11 cellular contexts compared by ENCODE assay signal in the genomic region with DNA sequence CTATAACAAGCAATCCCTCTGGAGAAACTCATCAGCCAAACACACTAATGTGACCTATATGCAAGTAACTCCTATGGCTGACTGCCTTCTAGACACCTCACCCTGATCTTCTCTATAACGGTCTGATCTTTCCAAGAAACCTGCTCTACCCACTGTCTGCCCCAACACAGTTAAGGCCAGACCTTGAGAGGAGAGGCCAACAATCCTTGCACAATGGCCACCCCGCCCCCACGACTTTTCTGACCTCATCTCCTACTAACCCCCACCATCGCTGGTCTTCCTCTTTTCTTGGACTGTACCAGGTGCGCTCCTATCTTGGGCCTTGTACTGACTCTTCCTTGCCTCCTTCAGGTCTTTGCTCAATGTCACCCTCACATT. TPM values are rescaled to one million over a fixed set of nuclear protein-coding genes. Genes with fewer than 3 reads are reported as not detected.
DNase-seq lines count a peak whose midpoint lies in the region; ATAC-seq and TF ChIP-seq lines count a peak whose summit lies in the region.
"Had no signal": no experiment of that assay in that cellular context is flagged by ENCODE, and none has a peak within 500 bp of the region (broad histone marks: within the 10 kb centered on the region; RNA-seq: fewer than 3 reads in every experiment).

No MANE protein-coding gene starts in this region.

- H3K9me3 ChIP-seq in KOPT-K1 (ENCODE audit: insufficient read depth, low read length, poor library complexity, severe bottlenecking): peaks cover 5% of the 10 kb centered on the region
- H3K9me3 ChIP-seq in osteoblast (ENCODE audit: low read depth, low read length): no peaks in the 10 kb centered on the region
- H3K9me3 ChIP-seq: esophagus squamous epithelium, suprapubic skin had no signal

- peaks cover 32% of the 10 kb centered on the region for H3K36me3 ChIP-seq in KOPT-K1 (ENCODE audit: insufficient read depth, low read length)
- no peaks in the 10 kb centered on the region for H3K36me3 ChIP-seq in mesendoderm (ENCODE audit: control insufficient read depth, insufficient read depth, low read length)
- no peaks in the 10 kb centered on the region for H3K36me3 ChIP-seq in osteoblast (ENCODE audit: insufficient read depth, low read length)
- H3K36me3 ChIP-seq: esophagus squamous epithelium, suprapubic skin had no signal

- no peak overlapping the region for H3K4ac ChIP-seq in mesendoderm (ENCODE audit: low read depth, low read length)

- H3K27me3 Mint-ChIP-seq in activated B cell treated with CpG ODN at 0.5 μM for 24 hours: no peaks in the 10 kb centered on the region
- H3K27me3 Mint-ChIP-seq: brain had no signal

- H3K4me2 ChIP-seq in mesendoderm (ENCODE audit: low read length) (no peak overlapping the region), osteoblast (ENCODE audit: insufficient read depth, low read length) (no peak overlapping the region)

- no peak overlapping the region for H2AK5ac ChIP-seq in mesendoderm (ENCODE audit: low read length)

- peaks cover 19% of the 10 kb centered on the region for H3K79me1 ChIP-seq in mesendoderm (ENCODE audit: low read length)

- H3K4me1 ChIP-seq in mesendoderm (ENCODE audit: control insufficient read depth, low read depth, low read length): peaks cover 23% of the 10 kb centered on the region
- peaks cover 16% of the 10 kb centered on the region for H3K4me1 ChIP-seq in osteoblast (ENCODE audit: insufficient read depth, low read length)

- H3K18ac ChIP-seq in mesendoderm (ENCODE audit: low read length): no peak overlapping the region

- no peak for TF ChIP-seq CTCF in activated B cell treated with CpG ODN at 0.5 μM for 24 hours (IDR thresholded peaks at IDR 0.05)
- no peak for TF ChIP-seq CTCF in osteoblast (IDR thresholded peaks at IDR 0.05; ENCODE audit: extremely low read depth, low read depth, low read length)

- no peak overlapping the region for H2BK15ac ChIP-seq in mesendoderm (replicated peaks; ENCODE audit: low read depth)

- peak overlapping the region; percentile 72 for H3K27ac Mint-ChIP-seq in activated B cell treated with CpG ODN at 0.5 μM for 24 hours

- no peaks in the 10 kb centered on the region for H3K27me3 ChIP-seq in mesendoderm (ENCODE audit: insufficient read depth, low read length, poor library complexity)
- H3K27me3 ChIP-seq in osteoblast (ENCODE audit: insufficient read depth, low read length): no peaks in the 10 kb centered on the region
- H3K27me3 ChIP-seq: esophagus squamous epithelium, suprapubic skin had no signal

- H3K56ac ChIP-seq in mesendoderm (ENCODE audit: low read length): no peak overlapping the region

- H3K4me3 ChIP-seq in mesendoderm (ENCODE audit: low read length) (no peak overlapping the region), osteoblast (ENCODE audit: insufficient read depth, low read length) (no peak overlapping the region)
- H3K4me3 ChIP-seq: esophagus squamous epithelium, suprapubic skin had no signal

- H3K79me2 ChIP-seq in mesendoderm (ENCODE audit: control insufficient read depth, insufficient read depth, low read length) (peaks cover 64% of the 10 kb centered on the region), osteoblast (ENCODE audit: insufficient read depth, low read length) (peaks cover 95% of the 10 kb centered on the region)

- peaks cover 10% of the 10 kb centered on the region for H3K36me3 Mint-ChIP-seq in activated B cell treated with CpG ODN at 0.5 μM for 24 hours (ENCODE audit: low read depth)

- no peak overlapping the region for H3K23ac ChIP-seq in mesendoderm (ENCODE audit: low read length)

- no CpG with 5 or more reads among the region's 5 CpGs for WGBS in mesendoderm (ENCODE audit: extremely low coverage, insufficient coverage, low lambda C conversion rate)

- intact Hi-C loops in activated B cell treated with CpG ODN at 0.5 μM for 24 hours (cut with micrococcal nuclease): no loop called here

- H3K4me3 Mint-ChIP-seq in activated B cell treated with CpG ODN at 0.5 μM for 24 hours: no peak overlapping the region
- H3K4me3 Mint-ChIP-seq: brain had no signal

- ATAC-seq in activated B cell treated with CpG ODN at 0.5 μM for 24 hours (ENCODE audit: low read depth): no peak

- CTCF ChIA-PET in activated B cell treated with CpG ODN at 0.5 μM for 24 hours (lab: Charles Lee): no interaction called here

- POLR2A ChIA-PET in activated B cell treated with CpG ODN at 0.5 μM for 24 hours (lab: Charles Lee): interaction anchor here (0.9 kb wide), 1 partner anchor 12 kb away, joined by 3 read pairs; no protein-coding TSS in a partner anchor

- H3K9me3 Mint-ChIP-seq in activated B cell treated with CpG ODN at 0.5 μM for 24 hours: no peaks in the 10 kb centered on the region

- H2BK5ac ChIP-seq in mesendoderm (ENCODE audit: low read length): no peak overlapping the region

- no peak overlapping the region for H2AFZ ChIP-seq in osteoblast (ENCODE audit: low read length)

- H3K27ac ChIP-seq in KOPT-K1 (ENCODE audit: low read depth, low read length, poor library complexity, severe bottlenecking): peak overlapping the region; percentile 93
- H3K27ac ChIP-seq in mesendoderm (ENCODE audit: low read depth, low read length): peak overlapping the region; percentile 17
- no peak overlapping the region for H3K27ac ChIP-seq in osteoblast (ENCODE audit: low read depth, low read length)
- H3K27ac ChIP-seq: esophagus squamous epithelium, suprapubic skin had no signal

- H3K9ac ChIP-seq in mesendoderm (ENCODE audit: low read length): no peak overlapping the region

- no peak overlapping the region for H4K5ac ChIP-seq in mesendoderm (ENCODE audit: low read length)

- DNase-seq in GF-D8 (lab: John Stamatoyannopoulos, UW) (peak; percentile 96), activated B cell treated with CpG ODN at 0.5 μM for 24 hours (no peak), mesendoderm (no peak), NCI-H2196 (lab: John Stamatoyannopoulos, UW; ENCODE audit: unreplicated experiment) (no peak), osteoblast (ENCODE audit: insufficient read length, low spot score, missing footprints) (no peak), SW480 (ENCODE audit: low spot score) (no peak)
- DNase-seq: esophagus squamous epithelium, SHP77 had no signal

- no peak overlapping the region for H4K8ac ChIP-seq in mesendoderm (ENCODE audit: low read depth, low read length)

- peaks cover 45% of the 10 kb centered on the region for H4K20me1 ChIP-seq in osteoblast (ENCODE audit: insufficient read depth, low read length)

- H2BK120ac ChIP-seq in mesendoderm (ENCODE audit: low read depth, low read length): no peak overlapping the region

- H3K4me1 Mint-ChIP-seq in activated B cell treated with CpG ODN at 0.5 μM for 24 hours: peaks cover 40% of the 10 kb centered on the region

RNA-seq across cellular contexts. Expression of gene HIRA, which starts 12.5 kb away (rescaled TPM):
- 29.7 and 32.7 TPM in 2 replicates for total RNA-seq in activated B cell treated with CpG ODN at 0.5 μM for 24 hours
- 33.7 TPM for polyA plus RNA-seq in mesendoderm (2013, experiment 1 of 2)
- 34.4 TPM for polyA plus RNA-seq in mesendoderm (2013, experiment 2 of 2)
- 19.2 and 22.1 TPM in 2 replicates for total RNA-seq in osteoblast

RNA-seq across cellular contexts. Expression of gene MRPL40, which starts 13.3 kb away (rescaled TPM):
- total RNA-seq in activated B cell treated with CpG ODN at 0.5 μM for 24 hours (24.0 and 24.3 TPM in 2 replicates), osteoblast (34.4 and 35.1 TPM in 2 replicates)
- polyA plus RNA-seq in mesendoderm (2013, experiment 1 of 2): 20.6 TPM
- 21.9 TPM for polyA plus RNA-seq in mesendoderm (2013, experiment 2 of 2)

RNA-seq across cellular contexts. Expression of gene C22orf39, which starts 28.4 kb away (rescaled TPM):
- total RNA-seq in activated B cell treated with CpG ODN at 0.5 μM for 24 hours (35.7 and 43.0 TPM in 2 replicates), osteoblast (14.8 and 15.0 TPM in 2 replicates)
- 15.7 TPM for polyA plus RNA-seq in mesendoderm (2013, experiment 1 of 2)
- 15.7 TPM for polyA plus RNA-seq in mesendoderm (2013, experiment 2 of 2)

RNA-seq across cellular contexts. Expression of gene UFD1, which starts 59.9 kb away (rescaled TPM):
- 54.4 and 65.3 TPM in 2 replicates for total RNA-seq in activated B cell treated with CpG ODN at 0.5 μM for 24 hours
- 115 TPM for polyA plus RNA-seq in mesendoderm (2013, experiment 1 of 2)
- 113 TPM for polyA plus RNA-seq in mesendoderm (2013, experiment 2 of 2)
- total RNA-seq in osteoblast: 53.9 and 56.8 TPM in 2 replicates
